24 cellular contexts compared by ENCODE assay signal in the genomic region with DNA sequence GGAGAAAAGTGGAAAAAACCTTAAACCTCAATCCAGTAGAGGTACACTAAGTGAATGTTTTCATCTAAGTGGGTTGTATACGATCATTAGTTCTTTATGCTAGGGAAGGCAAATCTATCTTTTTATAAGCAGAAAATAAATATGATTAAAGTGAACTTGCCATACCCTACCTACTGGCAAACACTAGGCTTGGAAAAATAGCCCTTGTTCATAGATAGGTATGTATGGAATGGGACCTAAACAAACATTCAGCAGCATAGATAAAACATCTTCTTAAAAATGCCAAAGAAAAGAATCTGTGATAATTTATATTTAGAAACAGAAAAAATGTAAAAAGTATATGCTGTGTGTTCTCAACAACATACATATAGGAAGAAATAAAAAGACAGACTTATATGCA.
"Had no signal": no experiment of that assay in that cellular context is flagged by ENCODE, and none has a peak within 500 bp of the region (broad histone marks: within the 10 kb centered on the region; RNA-seq: fewer than 3 reads in every experiment).

No MANE protein-coding gene starts in this region.

- H3K27ac ChIP-seq: brain microvascular endothelial cell, cardiac muscle cell, WERI-Rb-1 had no signal

- ATAC-seq: activated CD4-positive, alpha-beta T cell treated with anti-CD3 and anti-CD28 coated beads for 36 hours; activated T-helper 17 cell treated with anti-CD3 and anti-CD28 coated beads, Interleukin-2, amount 50 U/mL, for 72 hours; T-cell had no signal

- FAIRE-seq: RCC 7860 had no signal

- H3K27me3 ChIP-seq: brain microvascular endothelial cell, cardiac muscle cell had no signal

- DNase-seq: activated CD4-positive, alpha-beta memory T cell treated with anti-CD3 and anti-CD28 coated beads, Interleukin-2, amount 10 ng/mL, durations not matched to agents 7 days and 5 days; activated CD4-positive, alpha-beta T cell treated with anti-CD3 and anti-CD28 coated beads for 36 hours; activated CD4-positive, alpha-beta T cell treated with anti-CD3 and anti-CD28 coated beads, Interleukin-2, amount 50 U/mL, for 1 hour; activated gamma-delta T cell; activated naive CD4-positive, alpha-beta T cell treated with anti-CD3 and anti-CD28 coated beads for 36 hours; activated T-cell treated with anti-CD3 and anti-CD28 coated beads for 4 hours; activated T-cell treated with anti-CD3 and anti-CD28 coated beads, Interleukin-2, amount 50 U/mL, for 48 hours; brain microvascular endothelial cell; KG1; NCI-H1092; NCI-H1417; NCI-H1694; NCI-H2029; NCI-H2107; NCI-H2171 treated with DMSO at 0.1 percent for 48 hours; NCI-H226; NCI-H526 treated with DMSO at 0.1 percent for 48 hours; NCI-H82; SHP77 treated with DMSO at 0.1 percent for 48 hours; T-cell; WERI-Rb-1 had no signal

- H3K36me3 ChIP-seq: brain microvascular endothelial cell, cardiac muscle cell had no signal

- H3K4me3 ChIP-seq: cardiac muscle cell had no signal
